In the genomic region with DNA sequence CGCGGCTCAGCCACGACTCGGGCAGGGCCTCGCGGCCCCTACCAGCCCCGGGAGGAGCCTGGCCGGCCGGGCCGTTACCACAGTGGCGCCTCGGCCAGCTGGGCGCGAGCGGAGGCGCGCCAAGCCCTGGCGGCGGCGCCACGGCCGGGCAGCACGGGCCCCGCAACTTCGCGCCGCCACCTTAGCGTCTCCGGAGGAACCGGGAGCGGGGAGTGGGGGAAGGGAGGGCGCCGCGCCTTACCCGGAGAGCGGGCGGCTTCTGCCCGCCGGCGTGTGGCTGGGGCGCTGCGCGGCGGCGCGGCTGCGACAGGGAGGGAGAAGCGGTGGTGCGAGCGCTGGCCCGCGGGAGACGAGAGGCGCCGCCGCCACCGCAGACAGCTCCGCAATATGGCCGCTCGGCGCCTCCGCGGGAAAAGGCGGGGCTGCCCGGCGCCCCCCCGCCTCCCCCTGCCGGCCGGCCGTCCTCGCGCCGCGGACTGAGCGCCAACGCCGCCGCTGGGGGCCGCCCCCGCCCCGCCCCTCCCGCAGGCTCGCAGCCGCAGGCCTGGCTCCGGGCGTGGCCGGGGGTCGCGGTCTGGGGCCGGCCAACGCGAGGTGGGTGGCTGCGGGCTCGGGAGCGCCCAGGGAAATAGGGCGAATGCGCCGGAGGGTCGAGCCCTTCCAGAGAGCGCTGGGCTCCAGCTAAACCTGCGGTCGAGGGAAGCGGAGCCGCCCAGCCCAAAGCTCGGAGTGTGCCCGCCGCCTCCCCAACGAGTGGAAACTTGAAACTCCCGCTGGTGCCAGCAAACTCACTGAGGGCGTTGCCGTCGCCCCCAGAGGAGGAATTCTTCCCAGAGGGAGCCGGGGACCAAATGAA, we compare ENCODE assay signal across 8 cellular contexts. TPM values are rescaled to one million over a fixed set of nuclear protein-coding genes. Genes with fewer than 3 reads are reported as not detected.
DNase-seq lines count a peak whose midpoint lies in the region; ATAC-seq, FAIRE-seq and TF ChIP-seq lines count a peak whose summit lies in the region.

A gene (minus strand): TSS at position 389 of the 856 bp plus-strand sequence. CDS start 16,922 bp downstream, outside the sequence.

- no peak for TF ChIP-seq RAD21 in H1 (IDR thresholded peaks at IDR 0.05 in 1 of 2, conservative IDR thresholded peaks at IDR 0.05 in 1 of 2; ENCODE audit: low read depth in 2 of 2, low read length in 2 of 2)

- peak within 1 kb of the TSS; percentile 48 for H3K18ac ChIP-seq in H1 (ENCODE audit: extremely low read depth, low read length)

- peak within 1 kb of the TSS; percentile 59 for H3K56ac ChIP-seq in H1 (replicated peaks; ENCODE audit: insufficient read length, low read depth, low read length)

- peak within 1 kb of the TSS; percentile 95 for H4K8ac ChIP-seq in H1 (ENCODE audit: extremely low read depth, insufficient read depth, low read length)

- POLR2A ChIA-PET in H1 (lab: Charles Lee; ENCODE audit: partially characterized antibody) = interaction anchor here (0.6 to 2.1 kb wide), 6 partner anchors 9 to 80 kb away, joined by 3 to 8 read pairs (median 4); no protein-coding TSS in a partner anchor

- CTCF ChIA-PET in H1 (lab: Charles Lee; ENCODE audit: partially characterized antibody) = interaction anchor here (1.2 to 1.9 kb wide), 2 partner anchors 33 to 59 kb away, joined by 3 to 6 read pairs; no protein-coding TSS in a partner anchor

- H3K14ac ChIP-seq in H1 (ENCODE audit: insufficient read length) = no peak within 1 kb of the TSS

- no peaks in the 10 kb centered on the region for H3K27me3 ChIP-seq in BLaER1 treated with 17β-estradiol and CSF1 and Interleukin-3, amounts not matched to agents 10 nM and 100 nM
- H3K27me3 ChIP-seq in H1 (replicated peaks in 1 of 4; ENCODE audit: control insufficient read depth in 3 of 4, extremely low read depth in 1 of 4, insufficient read depth in 3 of 4, low read length in 3 of 4) = no peaks in the 10 kb centered on the region

- peak in 1 of 2 experiments; percentile 76; a peak in 2 of 3 replicates for TF ChIP-seq POLR2A in H1 (IDR thresholded peaks at IDR 0.05; ENCODE audit: control extremely low read depth in 1 of 2, low read depth in 2 of 2, low read length in 2 of 2)

- H3K4me1 ChIP-seq in BLaER1 treated with 17β-estradiol and CSF1 and Interleukin-3, amounts not matched to agents 10 nM and 100 nM = peaks cover 24 to 46% (median 37%) of the 10 kb centered on the region in 10 experiments
- peaks cover 4 to 11% (median 7%) of the 10 kb centered on the region in 4 experiments; a peak in 5 of 7 replicates for H3K4me1 ChIP-seq in H1 (replicated peaks in 1 of 4; ENCODE audit: control insufficient read depth in 3 of 4, insufficient read depth in 4 of 4, low read length in 3 of 4)

- TF ChIP-seq CTCF in H1 (IDR thresholded peaks at IDR 0.05; ENCODE audit: control extremely low read depth in 1 of 3, insufficient read depth in 1 of 3, low read depth in 1 of 3, low read length in 3 of 3) = peak in 2 of 3 experiments; percentile 1 to 5; a peak in 2 of 4 replicates

- H4K5ac ChIP-seq in H1 (ENCODE audit: insufficient read length, low read depth, low read length) = peak within 1 kb of the TSS; percentile 87

- H3K4me2 ChIP-seq in BLaER1 treated with 17β-estradiol and CSF1 and Interleukin-3, amounts not matched to agents 10 nM and 100 nM = peak within 1 kb of the TSS; percentile 76 to 96 (median 82)
- H3K4me2 ChIP-seq in H1 (ENCODE audit: insufficient read depth in 1 of 2, low read depth in 2 of 2, low read length in 2 of 2) = peak within 1 kb of the TSS; percentile 75 to 81

- peak within 1 kb of the TSS; percentile 38 for H3K4ac ChIP-seq in H1 (replicated peaks; ENCODE audit: insufficient read length, low read depth, low read length)

- no peak within 1 kb of the TSS for H2BK12ac ChIP-seq in H1 (ENCODE audit: low read depth, low read length)

- peak; percentile 67 for ATAC-seq in GM19043 (IDR thresholded peaks at IDR 0.05; ENCODE audit: low read depth, unreplicated experiment)
- peak; percentile 74 for ATAC-seq in HG03280 (IDR thresholded peaks at IDR 0.05; ENCODE audit: unreplicated experiment)

- peaks cover 0 to 8% (median 6%) of the 10 kb centered on the region in 11 experiments; a peak in 8 of 22 replicates for H3K36me3 ChIP-seq in BLaER1 treated with 17β-estradiol and CSF1 and Interleukin-3, amounts not matched to agents 10 nM and 100 nM
- H3K36me3 ChIP-seq in H1 (ENCODE audit: control insufficient read depth in 2 of 4, insufficient read depth in 4 of 4, low read length in 3 of 4) = no peaks in the 10 kb centered on the region

- TF ChIP-seq EP300 in H1 (IDR thresholded peaks at IDR 0.05; ENCODE audit: borderline replicate concordance in 1 of 2, low read depth in 2 of 2, low read length in 2 of 2) = peak in 1 of 2 experiments; percentile 39; a peak in 1 of 3 replicates

- H3K79me1 ChIP-seq in H1 (ENCODE audit: low read depth, low read length) = peaks cover under 1% of the 10 kb centered on the region; the same call in 1 of the 2 replicates

- 0 out of 2 replicates have a peak within 1 kb of the TSS, but pooled peaks have one; percentile 42 for H2AK5ac ChIP-seq in H1 (ENCODE audit: low read depth, low read length)

- H2BK120ac ChIP-seq in H1 (replicated peaks; ENCODE audit: low read depth, low read length) = peak within 1 kb of the TSS; percentile 11

- no peaks in the 10 kb centered on the region; the same call in 1 of the 2 replicates for H3K23me2 ChIP-seq in H1 (ENCODE audit: low read depth, low read length)

- H4K91ac ChIP-seq in H1 (replicated peaks; ENCODE audit: insufficient read length, low read length) = peak within 1 kb of the TSS; percentile 22

- peaks cover 5 to 45% of the 10 kb centered on the region in 2 experiments for H3K79me2 ChIP-seq in H1 (ENCODE audit: control insufficient read depth in 1 of 2, insufficient read depth in 2 of 2, low read length in 2 of 2)

- H2BK5ac ChIP-seq in H1 (ENCODE audit: low read depth, low read length) = no peak within 1 kb of the TSS

- peak within 1 kb of the TSS; percentile 86 to 99 (median 92) for H3K4me3 ChIP-seq in BLaER1 treated with 17β-estradiol and CSF1 and Interleukin-3, amounts not matched to agents 10 nM and 100 nM
- peak within 1 kb of the TSS; percentile 72 to 93 (median 88) for H3K4me3 ChIP-seq in H1 (ENCODE audit: extremely low read depth in 1 of 4, insufficient read depth in 2 of 4, low read depth in 3 of 4, low read length in 4 of 4)

- 1% methylated on average over 55 of the region's 113 CpGs; no CpG with 5 or more reads in 1 of the 2 experiments for WGBS in H1 (ENCODE audit: extremely low coverage in 1 of 2, insufficient coverage in 1 of 2, insufficient read length in 1 of 2, insufficient replicate concordance in 2 of 2, low coverage in 1 of 2, low lambda C conversion rate in 2 of 2, missing lambda C conversion rate in 1 of 2), 2 experiments

- peaks cover 15 to 43% (median 36%) of the 10 kb centered on the region in 11 experiments; a peak in 21 of 22 replicates for H4K20me1 ChIP-seq in BLaER1 treated with 17β-estradiol and CSF1 and Interleukin-3, amounts not matched to agents 10 nM and 100 nM
- H4K20me1 ChIP-seq in H1 (replicated peaks in 1 of 2; ENCODE audit: control insufficient read depth in 1 of 2, insufficient read depth in 2 of 2, low read length in 2 of 2) = peaks cover 4 to 7% of the 10 kb centered on the region in 2 experiments

- H2BK20ac ChIP-seq in H1 (ENCODE audit: low read length) = 0 out of 2 replicates have a peak within 1 kb of the TSS, but pooled peaks have one; percentile 72

- H2BK15ac ChIP-seq in H1 (ENCODE audit: low read length) = 0 out of 2 replicates have a peak within 1 kb of the TSS, but pooled peaks have one; percentile 77

- no peak within 1 kb of the TSS for H3K23ac ChIP-seq in H1 (ENCODE audit: insufficient read length)

- H3K9ac ChIP-seq in BLaER1 treated with 17β-estradiol and CSF1 and Interleukin-3, amounts not matched to agents 10 nM and 100 nM = peak within 1 kb of the TSS; percentile 91 to 99 (median 98)
- peak within 1 kb of the TSS; percentile 70 to 95 (median 87) for H3K9ac ChIP-seq in H1 (replicated peaks in 1 of 4; ENCODE audit: extremely low read depth in 1 of 4, low read depth in 3 of 4, low read length in 3 of 4)

- no peak within 1 kb of the TSS for H2AFZ ChIP-seq in H1 (ENCODE audit: low read length)

- H3K27ac ChIP-seq in BLaER1 treated with 17β-estradiol and CSF1 and Interleukin-3, amounts not matched to agents 10 nM and 100 nM = peak within 1 kb of the TSS; percentile 89 to 99 (median 96)
- peak within 1 kb of the TSS; percentile 90; the same call in 1 of the 2 replicates for H3K27ac ChIP-seq in H1 (ENCODE audit: low read depth, low read length)

- peaks cover 0 to 9% (median 0%) of the 10 kb centered on the region in 11 experiments; a peak in 4 of 22 replicates for H3K9me3 ChIP-seq in BLaER1 treated with 17β-estradiol and CSF1 and Interleukin-3, amounts not matched to agents 10 nM and 100 nM (replicated peaks in 1 of 11)
- no peaks in the 10 kb centered on the region; a peak in 1 of 4 replicates for H3K9me3 ChIP-seq in H1 (ENCODE audit: insufficient read depth in 2 of 2, low read depth in 1 of 2, low read length in 1 of 2)

- DNase-seq in NCI-H748 (lab: John Stamatoyannopoulos, UW; ENCODE audit: unreplicated experiment) = peak; percentile 86
- peak; percentile 83 for DNase-seq in activated CD8-positive, alpha-beta memory T cell treated with anti-CD3 and anti-CD28 coated beads for 24 hours
- peak; percentile 29 to 84 for DNase-seq in H1 (ENCODE audit: low read depth in 1 of 2, low spot score in 2 of 2)
- peak; percentile 74 for DNase-seq in medulla oblongata (ENCODE audit: extremely low spot score)
- DNase-seq in stimulated activated CD4-positive, alpha-beta T cell treated with anti-CD3 and anti-CD28 coated beads, TNF-alpha, amount 100 ng/mL, for 48 hours (ENCODE audit: low read depth in 3 of 3) = peak; percentile 26 to 57 (median 30)

- FAIRE-seq in H1 (lab: Jason Lieb, UNC) = no peak

TF ChIP-seq in H1, 55 proteins besides CTCF, POLR2A, EP300 and RAD21 (continues in another document):
- TF ChIP-seq CBX8 (IDR thresholded peaks at IDR 0.05; ENCODE audit: borderline replicate concordance, low read depth, low read length) = no peak
- peak; percentile 81 for TF ChIP-seq PHF8 (conservative IDR thresholded peaks at IDR 0.05; ENCODE audit: low read depth, low read length)
- no peak for TF ChIP-seq GABPA (IDR thresholded peaks at IDR 0.05; ENCODE audit: borderline replicate concordance, insufficient read depth, low read length)
- TF ChIP-seq NRF1 (IDR thresholded peaks at IDR 0.05; ENCODE audit: low read depth, low read length) = no peak
- 0 out of 4 replicates have a peak, but pooled peaks of 1 of the 2 experiments have one; percentile 12 for TF ChIP-seq SIN3A (conservative IDR thresholded peaks at IDR 0.05 in 1 of 2, IDR thresholded peaks at IDR 0.05 in 1 of 2; ENCODE audit: low read depth in 1 of 2, low read length in 2 of 2)

RNA-seq across cellular contexts. Expression of the gene that starts here (rescaled TPM):
- 100 and 105 TPM in 2 replicates for total RNA-seq in H1 (2021; fragmentation: NEBNext Ultra II Directional; extraction: Animal tissue kit (Norgen Biotek cat#: 25700))
- polyA plus RNA-seq in H1 (2011; rRNA removed) = 10.8 and 27.4 TPM in 2 replicates
- polyA plus RNA-seq in H1 (2011; cell fraction: cytosol; rRNA removed) = 29.5 TPM
- polyA plus RNA-seq in H1 (2011; cell fraction: nucleus; rRNA removed) = 10.8 TPM
- 63.9 to 148 TPM (median 82.8 TPM) in 4 replicates for polyA plus RNA-seq in H1 (2012, experiment 1 of 2)
- 3.8 TPM for polyA plus RNA-seq in H1 (2012, experiment 2 of 2)
- 56.8 TPM for polyA plus RNA-seq in H1 (2013, experiment 1 of 2)
- polyA plus RNA-seq in H1 (2013, experiment 2 of 2) = 59.3 TPM
- polyA minus RNA-seq in H1 (2011; rRNA and poly(A)+ RNA removed) = 35.5 and 93.8 TPM in 2 replicates
- 90.1 TPM for polyA minus RNA-seq in H1 (2011; cell fraction: cytosol; rRNA and poly(A)+ RNA removed)
- polyA minus RNA-seq in H1 (2011; cell fraction: nucleus; rRNA and poly(A)+ RNA removed) = 55.5 TPM

Comparison
In these comparisons a context has a peak if more than half of its experiments do, and no peak if none do; other contexts are left out.
1. Peak in every context shown above with its lines: DNase-seq, ATAC-seq, H3K4me3 ChIP-seq and H3K27ac ChIP-seq.
2. DNase-seq: peak in every context shown above with its lines; median percentile 86 in NCI-H748; 83 in activated CD8-positive, alpha-beta memory T cell treated with anti-CD3 and anti-CD28 coated beads for 24 hours; 74 in medulla oblongata; 56 in H1; 30 in stimulated activated CD4-positive, alpha-beta T cell treated with anti-CD3 and anti-CD28 coated beads, TNF-alpha, amount 100 ng/mL, for 48 hours.